ENCODE assay signal across 11 cellular contexts in genomic region chr20:10861086-10861485, GRCh38.
DNase-seq lines count a peak whose midpoint lies in the region; ATAC-seq, FAIRE-seq and TF ChIP-seq lines count a peak whose summit lies in the region.
"Had no signal": no experiment of that assay in that cellular context is flagged by ENCODE, and none has a peak within 500 bp of the region (broad histone marks: within the 10 kb centered on the region; RNA-seq: fewer than 3 reads in every experiment).

No MANE protein-coding gene starts in this region.

- FAIRE-seq in urothelium cell line (lab: Jason Lieb, UNC) = no peak

- no peaks in the 10 kb centered on the region for H3K36me3 Mint-ChIP-seq in activated T-helper 2 cell treated with anti-CD3 and anti-CD28 coated beads, Interferon-gamma antibody, Interleukin-2, Interleukin-4, amounts not matched to agents 10 μg/mL and 5 μg/mL and 100 μg/mL, durations not matched to agents 14 hours and 24 hours and 36 hours (ENCODE audit: low read depth)

- no peaks in the 10 kb centered on the region for H3K36me3 ChIP-seq in RWPE2 (ENCODE audit: low read depth)
- H3K36me3 ChIP-seq: right atrium auricular region had no signal

- no peaks in the 10 kb centered on the region for H3K27me3 Mint-ChIP-seq in activated T-helper 2 cell treated with anti-CD3 and anti-CD28 coated beads, Interferon-gamma antibody, Interleukin-2, Interleukin-4, amounts not matched to agents 10 μg/mL and 5 μg/mL and 100 μg/mL, durations not matched to agents 14 hours and 24 hours and 36 hours (ENCODE audit: low read depth)

- intact Hi-C loops in activated T-helper 2 cell treated with anti-CD3 and anti-CD28 coated beads, Interferon-gamma antibody, Interleukin-2, Interleukin-4, amounts not matched to agents 10 μg/mL and 5 μg/mL and 100 μg/mL, durations not matched to agents 14 hours and 24 hours and 36 hours (cut with micrococcal nuclease) = no loop called here

- DNase-seq in HL-60 (ENCODE audit: low read depth in 1 of 2, low spot score in 1 of 2) (peak; percentile 62 to 84), RWPE2 (ENCODE audit: low spot score) (no peak), dedifferentiated amniotic fluid mesenchymal stem cell (ENCODE audit: extremely low spot score) (peak; percentile 59), urothelium cell line (ENCODE audit: low spot score) (peak; percentile 42), NCI-H345 treated with DMSO at 0.1 percent for 48 hours (lab: John Stamatoyannopoulos, UW; ENCODE audit: unreplicated experiment) (no peak), hypothalamus (lab: John Stamatoyannopoulos, UW) (no peak)
- no peak for DNase-seq in activated T-helper 2 cell treated with anti-CD3 and anti-CD28 coated beads, Interferon-gamma antibody, Interleukin-2, Interleukin-4, amounts not matched to agents 10 μg/mL and 5 μg/mL and 100 μg/mL, durations not matched to agents 14 hours and 24 hours and 36 hours (ENCODE audit: low spot score)
- DNase-seq: DMS 273 treated with DMSO at 0.1 percent for 48 hours had no signal

- peak; percentile 25 for ATAC-seq in RWPE2 (ENCODE audit: low read depth)
- ATAC-seq: Panc1 had no signal

- H3K27me3 ChIP-seq in HL-60 (ENCODE audit: insufficient read depth, poor library complexity, severe bottlenecking) (no peaks in the 10 kb centered on the region), RWPE2 (ENCODE audit: insufficient read depth, poor library complexity, severe bottlenecking) (no peaks in the 10 kb centered on the region)
- H3K27me3 ChIP-seq: right atrium auricular region had no signal

- TF ChIP-seq CTCF in HL-60 (IDR thresholded peaks at IDR 0.05; ENCODE audit: insufficient read depth, low read length) (no peak), RWPE2 (IDR thresholded peaks at IDR 0.05; ENCODE audit: poor library complexity, severe bottlenecking) (no peak)

- H3K4me3 ChIP-seq in HL-60 (replicated peaks; ENCODE audit: insufficient read depth, low read length) (no peak overlapping the region), RWPE2 (ENCODE audit: severe bottlenecking) (no peak overlapping the region)
- H3K4me3 ChIP-seq: right atrium auricular region had no signal

- no peaks in the 10 kb centered on the region for H3K9me3 ChIP-seq in RWPE2 (ENCODE audit: severe bottlenecking)
- H3K9me3 ChIP-seq: right atrium auricular region had no signal

- H3K27ac ChIP-seq in HL-60 (replicated peaks) (peak overlapping the region; percentile 93), RWPE2 (ENCODE audit: poor library complexity, severe bottlenecking) (peak overlapping the region; percentile 88)
- H3K27ac ChIP-seq: KMS-11, right atrium auricular region had no signal

- H3K27ac Mint-ChIP-seq in activated T-helper 2 cell treated with anti-CD3 and anti-CD28 coated beads, Interferon-gamma antibody, Interleukin-2, Interleukin-4, amounts not matched to agents 10 μg/mL and 5 μg/mL and 100 μg/mL, durations not matched to agents 14 hours and 24 hours and 36 hours = no peak overlapping the region

- peaks cover 59% of the 10 kb centered on the region for H3K4me1 ChIP-seq in RWPE2 (ENCODE audit: insufficient read depth, poor library complexity, severe bottlenecking)

- no peak overlapping the region for H3K4me3 Mint-ChIP-seq in activated T-helper 2 cell treated with anti-CD3 and anti-CD28 coated beads, Interferon-gamma antibody, Interleukin-2, Interleukin-4, amounts not matched to agents 10 μg/mL and 5 μg/mL and 100 μg/mL, durations not matched to agents 14 hours and 24 hours and 36 hours (ENCODE audit: low read depth)

- no peaks in the 10 kb centered on the region for H3K4me1 Mint-ChIP-seq in activated T-helper 2 cell treated with anti-CD3 and anti-CD28 coated beads, Interferon-gamma antibody, Interleukin-2, Interleukin-4, amounts not matched to agents 10 μg/mL and 5 μg/mL and 100 μg/mL, durations not matched to agents 14 hours and 24 hours and 36 hours (ENCODE audit: low read depth)

- no peaks in the 10 kb centered on the region for H3K9me3 Mint-ChIP-seq in activated T-helper 2 cell treated with anti-CD3 and anti-CD28 coated beads, Interferon-gamma antibody, Interleukin-2, Interleukin-4, amounts not matched to agents 10 μg/mL and 5 μg/mL and 100 μg/mL, durations not matched to agents 14 hours and 24 hours and 36 hours

Comparison
In these comparisons a context has a peak if more than half of its experiments do, and no peak if none do; other contexts are left out.
1. DNase-seq: peak in HL-60 (2 of 2), dedifferentiated amniotic fluid mesenchymal stem cell (single experiment) and urothelium cell line (single experiment); none in RWPE2 (single experiment), NCI-H345 treated with DMSO at 0.1 percent for 48 hours (single experiment), activated T-helper 2 cell treated with anti-CD3 and anti-CD28 coated beads, Interferon-gamma antibody, Interleukin-2, Interleukin-4, amounts not matched to agents 10 μg/mL and 5 μg/mL and 100 μg/mL, durations not matched to agents 14 hours and 24 hours and 36 hours (single experiment) and hypothalamus (0 of 51).